9 cellular contexts compared by ENCODE assay signal in the genomic region with DNA sequence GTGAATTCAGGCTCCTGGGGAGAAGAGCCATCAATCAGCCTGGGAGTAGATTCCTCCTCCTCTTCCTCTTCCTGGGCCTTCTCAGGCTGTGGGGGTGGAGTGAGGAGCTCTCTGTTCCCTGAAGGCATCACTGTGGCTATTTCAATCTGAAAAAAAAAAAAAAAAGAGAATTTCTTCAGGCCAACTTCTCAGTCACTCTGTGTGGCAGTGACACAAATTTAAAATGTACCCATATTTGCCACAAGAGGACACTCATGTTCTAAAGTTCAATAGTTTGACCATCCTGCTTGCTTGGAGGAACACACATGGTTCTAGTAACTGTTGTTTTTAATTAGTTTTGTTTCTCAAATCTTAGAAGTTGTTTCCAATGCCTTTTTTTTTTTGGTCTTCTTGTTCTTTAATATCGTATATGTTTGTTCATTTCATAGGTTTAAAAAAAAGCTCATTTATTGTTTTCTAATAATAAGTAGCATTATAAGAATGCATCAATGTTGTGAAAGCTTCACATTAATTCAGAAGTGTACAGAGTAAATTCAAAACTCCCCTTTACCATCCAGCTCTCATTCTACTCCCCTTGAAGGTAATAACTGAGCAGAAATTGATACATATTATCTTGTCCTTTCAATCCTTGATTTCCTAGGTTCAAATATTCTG. TPM values are rescaled to one million over a fixed set of nuclear protein-coding genes. Genes with fewer than 3 reads are reported as not detected.
DNase-seq lines count a peak whose midpoint lies in the region; ATAC-seq and TF ChIP-seq lines count a peak whose summit lies in the region.
"Had no signal": no experiment of that assay in that cellular context is flagged by ENCODE, and none has a peak within 500 bp of the region (broad histone marks: within the 10 kb centered on the region; RNA-seq: fewer than 3 reads in every experiment).

No MANE protein-coding gene starts in this region.

- no peaks in the 10 kb centered on the region for H3K27me3 ChIP-seq in hepatocyte
- H3K27me3 ChIP-seq in stomach, result no peaks in the 10 kb centered on the region

- POLR2A ChIA-PET in activated CD4-positive, alpha-beta T cell treated with anti-CD3 and anti-CD28 coated beads, Interleukin-2, amount 10 ng/mL, durations not matched to agents 7 days and 5 days (lab: Charles Lee), result no interaction called here

- peak; percentile 86 for ATAC-seq in Right ventricle myocardium inferior
- peak; percentile 92 for ATAC-seq in HG02623 (IDR thresholded peaks at IDR 0.05; ENCODE audit: unreplicated experiment)

- H3K4me3 ChIP-seq in hepatocyte, result no peak overlapping the region
- no peak overlapping the region for H3K4me3 ChIP-seq in stomach

- intact Hi-C loops in Right ventricle myocardium inferior (cut with DNase I), result loop anchor here (1.0 to 10.0 kb wide), 4 partner anchors 129 to 377 kb away; no protein-coding TSS in a partner anchor
- intact Hi-C loops in cardiac septum (cut with DNase I), result loop anchor here (2.0 to 5.0 kb wide), 3 partner anchors 131 to 379 kb away; no protein-coding TSS in a partner anchor
- intact Hi-C loops in stomach (cut with DNase I; ENCODE audit: low total_unique reads), result loop anchor here (10.0 kb wide), 1 partner anchor 377 kb away; no protein-coding TSS in a partner anchor

- H3K27ac ChIP-seq in hepatocyte, result peak overlapping the region; percentile 1
- no peak overlapping the region for H3K27ac ChIP-seq in stomach

- H3K36me3 ChIP-seq in hepatocyte (replicated peaks; ENCODE audit: insufficient read depth, low read depth) (no peaks in the 10 kb centered on the region), stomach (no peaks in the 10 kb centered on the region)

- no peak overlapping the region for H3K4me2 ChIP-seq in hepatocyte

- no peak overlapping the region for H3K4me3 Mint-ChIP-seq in activated CD4-positive, alpha-beta T cell treated with anti-CD3 and anti-CD28 coated beads, Interleukin-2, amount 10 ng/mL, durations not matched to agents 7 days and 5 days

- DNase-seq in Right ventricle myocardium inferior (ENCODE audit: missing footprints) (no peak), cardiac septum (ENCODE audit: low spot score) (no peak), NCI-H1417 (lab: John Stamatoyannopoulos, UW) (peak in 2 of 3 experiments; percentile 12 to 74), amniotic epithelial cell (ENCODE audit: low read depth) (peak; percentile 77), hepatocyte (ENCODE audit: low spot score) (peak; percentile 69), stomach (no peak)
- no peak for DNase-seq in activated CD4-positive, alpha-beta T cell treated with anti-CD3 and anti-CD28 coated beads, Interleukin-2, amount 10 ng/mL, durations not matched to agents 7 days and 5 days

- 22% methylated on average over 1 of the region's 1 CpG for WGBS in hepatocyte (ENCODE audit: low lambda C conversion rate, missing lambda C conversion rate)
- 30 to 55% (median 52%) methylated on average over 1 of the region's 1 CpG for WGBS in stomach, 5 donors

- TF ChIP-seq EP300 in stomach (IDR thresholded peaks at IDR 0.05), result no peak

- H3K79me2 ChIP-seq in hepatocyte, result no peaks in the 10 kb centered on the region

- H3K4me1 ChIP-seq in hepatocyte (ENCODE audit: insufficient read depth) (peaks cover 8% of the 10 kb centered on the region), stomach (no peaks in the 10 kb centered on the region)

- H2AFZ ChIP-seq in hepatocyte, result no peak overlapping the region

- TF ChIP-seq CTCF in hepatocyte (IDR thresholded peaks at IDR 0.05; ENCODE audit: poor library complexity) (peak; percentile 87), stomach (IDR thresholded peaks at IDR 0.05) (peak in 5 of 7 experiments; percentile 34 to 69 (median 61))

- H4K20me1 ChIP-seq in hepatocyte (ENCODE audit: insufficient read depth, poor library complexity, severe bottlenecking), result no peaks in the 10 kb centered on the region

- no peaks in the 10 kb centered on the region for H3K36me3 Mint-ChIP-seq in activated CD4-positive, alpha-beta T cell treated with anti-CD3 and anti-CD28 coated beads, Interleukin-2, amount 10 ng/mL, durations not matched to agents 7 days and 5 days (ENCODE audit: low read depth)

- H3K27ac Mint-ChIP-seq in activated CD4-positive, alpha-beta T cell treated with anti-CD3 and anti-CD28 coated beads, Interleukin-2, amount 10 ng/mL, durations not matched to agents 7 days and 5 days, result no peak overlapping the region

- H3K9me3 ChIP-seq in hepatocyte (ENCODE audit: low read depth), result no peaks in the 10 kb centered on the region
- no peaks in the 10 kb centered on the region for H3K9me3 ChIP-seq in stomach

- H3K27me3 Mint-ChIP-seq in activated CD4-positive, alpha-beta T cell treated with anti-CD3 and anti-CD28 coated beads, Interleukin-2, amount 10 ng/mL, durations not matched to agents 7 days and 5 days, result peaks cover 11% of the 10 kb centered on the region

- H3K9me2 ChIP-seq in hepatocyte (replicated peaks; ENCODE audit: insufficient read depth), result no peaks in the 10 kb centered on the region

- CTCF ChIA-PET in activated CD4-positive, alpha-beta T cell treated with anti-CD3 and anti-CD28 coated beads, Interleukin-2, amount 10 ng/mL, durations not matched to agents 7 days and 5 days (lab: Charles Lee), result interaction anchor here (0.7 kb wide), 3 partner anchors 322 to 928 kb away, joined by 3 to 5 read pairs (median 5); no protein-coding TSS in a partner anchor

- H3K9me3 Mint-ChIP-seq in activated CD4-positive, alpha-beta T cell treated with anti-CD3 and anti-CD28 coated beads, Interleukin-2, amount 10 ng/mL, durations not matched to agents 7 days and 5 days, result no peaks in the 10 kb centered on the region

- TF ChIP-seq POLR2A in stomach (IDR thresholded peaks at IDR 0.05), result no peak

- H3K4me1 Mint-ChIP-seq in activated CD4-positive, alpha-beta T cell treated with anti-CD3 and anti-CD28 coated beads, Interleukin-2, amount 10 ng/mL, durations not matched to agents 7 days and 5 days, result no peaks in the 10 kb centered on the region

RNA-seq across cellular contexts. Expression of gene CCER1, which starts 23.3 kb away (rescaled TPM):
- total RNA-seq in Right ventricle myocardium inferior (not detected), cardiac septum (not detected), hepatocyte (not detected in 2 replicates), stomach (not detected)
- polyA plus RNA-seq in hepatocyte (not detected in 2 replicates), stomach (not detected)
- not detected for total RNA-seq in activated CD4-positive, alpha-beta T cell treated with anti-CD3 and anti-CD28 coated beads, Interleukin-2, amount 10 ng/mL, durations not matched to agents 7 days and 5 days
- polyA plus RNA-seq: esophagus had no signal

RNA-seq across cellular contexts. Expression of gene EPYC, which starts 26.5 kb away (rescaled TPM):
- total RNA-seq in Right ventricle myocardium inferior (not detected), cardiac septum (not detected), hepatocyte (0.27 and 0.92 TPM in 2 replicates), stomach (not detected)
- polyA plus RNA-seq in hepatocyte (0.40 and 0.55 TPM in 2 replicates), stomach (not detected)
- not detected for total RNA-seq in activated CD4-positive, alpha-beta T cell treated with anti-CD3 and anti-CD28 coated beads, Interleukin-2, amount 10 ng/mL, durations not matched to agents 7 days and 5 days
- polyA plus RNA-seq: esophagus had no signal

Comparison
In these comparisons a context has a peak if more than half of its experiments do, and no peak if none do; other contexts are left out.
1. DNase-seq: peak in NCI-H1417 (2 of 3), amniotic epithelial cell (single experiment) and hepatocyte (single experiment); none in Right ventricle myocardium inferior (single experiment), cardiac septum (single experiment), stomach (single experiment) and activated CD4-positive, alpha-beta T cell treated with anti-CD3 and anti-CD28 coated beads, Interleukin-2, amount 10 ng/mL, durations not matched to agents 7 days and 5 days (single experiment).